Comparison of ENCODE assay signal across 3 cellular contexts in genomic region chr16:80596507-80597207, GRCh38.
TF ChIP-seq lines count a peak whose summit lies in the region.

No MANE protein-coding gene starts in this region.

TF ChIP-seq in HepG2, 621 proteins besides CTCF, POLR2A, EP300 and RAD21:
- TF ChIP-seq MNT (IDR thresholded peaks at IDR 0.05): 0 out of 2 replicates have a peak, but pooled peaks have one; percentile 10
- peak; percentile 84 for TF ChIP-seq ZNF282 (IDR thresholded peaks at IDR 0.05; ENCODE audit: partially characterized antibody)
- TF ChIP-seq ZBTB1 (CRISPR knock-in tag; IDR thresholded peaks at IDR 0.05; ENCODE audit: borderline replicate concordance): no peak
- peak; percentile 88; the same call in 1 of the 2 replicates for TF ChIP-seq PLRG1 (conservative IDR thresholded peaks at IDR 0.05)
- TF ChIP-seq NONO (IDR thresholded peaks at IDR 0.05): 0 out of 2 replicates have a peak, but pooled peaks have one; percentile 57
- TF ChIP-seq NONO (CRISPR knock-in tag; conservative IDR thresholded peaks at IDR 0.05): no peak
- 0 out of 2 replicates have a peak, but pooled peaks have one; percentile 15 for TF ChIP-seq ATM (IDR thresholded peaks at IDR 0.05; ENCODE audit: borderline replicate concordance)
- 0 out of 2 replicates have a peak, but pooled peaks have one; percentile 47 for TF ChIP-seq NBN (conservative IDR thresholded peaks at IDR 0.05)
- no peak for TF ChIP-seq CEBPZ (IDR thresholded peaks at IDR 0.05; ENCODE audit: low read length)
- TF ChIP-seq MED8 (CRISPR knock-in tag; IDR thresholded peaks at IDR 0.05; ENCODE audit: insufficient replicate concordance): no peak
- TF ChIP-seq JUN (CRISPR knock-in tag; IDR thresholded peaks at IDR 0.05): no peak
- no peak for TF ChIP-seq PPARG (CRISPR knock-in tag; conservative IDR thresholded peaks at IDR 0.05)
- 0 out of 2 replicates have a peak, but pooled peaks have one; percentile 25 for TF ChIP-seq FOXK2 (IDR thresholded peaks at IDR 0.05)
- no peak for TF ChIP-seq ZEB1 (IDR thresholded peaks at IDR 0.05; ENCODE audit: insufficient replicate concordance, low read depth)
- TF ChIP-seq HMGA1 (CRISPR knock-in tag; conservative IDR thresholded peaks at IDR 0.05): no peak
- no peak for TF ChIP-seq ZNF326 (CRISPR knock-in tag; IDR thresholded peaks at IDR 0.05; ENCODE audit: borderline replicate concordance)

TF ChIP-seq in IMR-90, 13 proteins besides CTCF, POLR2A, EP300 and RAD21:
- TF ChIP-seq BHLHE40 (IDR thresholded peaks at IDR 0.05; ENCODE audit: low read depth, low read length): no peak
- no peak for TF ChIP-seq RFX5 (IDR thresholded peaks at IDR 0.05; ENCODE audit: low read depth, low read length)
- TF ChIP-seq CEBPB (IDR thresholded peaks at IDR 0.05; ENCODE audit: low read depth, low read length): no peak

TF ChIP-seq in H1, 55 proteins besides CTCF, POLR2A, EP300 and RAD21:
- no peak for TF ChIP-seq CREB1 (IDR thresholded peaks at IDR 0.05)
- no peak for TF ChIP-seq KDM4A (IDR thresholded peaks at IDR 0.05; ENCODE audit: low read depth, low read length, severe bottlenecking)
- TF ChIP-seq JUND (IDR thresholded peaks at IDR 0.05; ENCODE audit: low read length): no peak
- TF ChIP-seq CEBPB (IDR thresholded peaks at IDR 0.05; ENCODE audit: low read depth, low read length): no peak
- no peak for TF ChIP-seq MAFK (IDR thresholded peaks at IDR 0.05; ENCODE audit: low read depth, low read length)
- no peak for TF ChIP-seq SP1 (IDR thresholded peaks at IDR 0.05; ENCODE audit: low read depth, low read length)
- no peak for TF ChIP-seq EGR1 (IDR thresholded peaks at IDR 0.05; ENCODE audit: borderline replicate concordance, low read depth, low read length)
- TF ChIP-seq SRF (IDR thresholded peaks at IDR 0.05; ENCODE audit: low read depth, low read length): no peak
- no peak for TF ChIP-seq BACH1 (IDR thresholded peaks at IDR 0.05; ENCODE audit: low read length)
